Comparison of ENCODE assay signal across 23 cellular contexts in the genomic region with DNA sequence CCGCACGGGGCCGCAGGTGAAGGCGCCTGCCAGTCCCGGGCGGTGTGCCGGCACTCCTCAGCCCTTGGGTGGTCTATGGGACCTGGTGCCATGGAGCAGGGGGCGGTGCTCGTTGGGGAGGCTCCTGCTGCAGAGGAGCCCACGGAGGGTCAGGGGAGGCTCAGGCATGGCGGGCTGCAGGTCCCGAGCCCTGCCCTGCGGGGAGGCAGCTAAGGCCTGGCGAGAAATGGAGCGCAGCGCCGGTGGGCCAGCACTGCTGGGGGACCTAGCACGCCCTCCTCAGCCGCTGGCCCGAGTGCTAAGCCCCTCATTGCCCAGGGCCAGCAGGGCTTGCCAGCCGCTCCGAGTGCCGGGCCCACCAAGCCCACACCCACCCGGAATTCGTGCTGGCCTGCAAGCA.
"Had no signal": no experiment of that assay in that cellular context is flagged by ENCODE, and none has a peak within 500 bp of the region (broad histone marks: within the 10 kb centered on the region; RNA-seq: fewer than 3 reads in every experiment).

No MANE protein-coding gene starts in this region.

- DNase-seq: colonic mucosa; cortex of kidney; dermis blood vessel endothelial cell; dorsolateral prefrontal cortex; effector CD4-positive, alpha-beta T cell; effector CD8-positive, alpha-beta T cell; effector memory CD4-positive, alpha-beta T cell; effector memory CD8-positive, alpha-beta T cell; endodermal cell; erythroblast; esophagus squamous epithelium; foreskin fibroblast; foreskin keratinocyte; foreskin melanocyte; gastrocnemius medialis; glutamatergic neuron; head of caudate nucleus; heart left ventricle; heart right ventricle had no signal

- H3K27ac ChIP-seq: colonic mucosa, coronary artery, dorsolateral prefrontal cortex, epithelial cell of prostate, esophagus squamous epithelium, foreskin keratinocyte, gastrocnemius medialis, gastroesophageal sphincter, heart left ventricle, heart right ventricle had no signal

- H3K4me3 ChIP-seq: colonic mucosa, coronary artery, dorsolateral prefrontal cortex, esophagus squamous epithelium, gastrocnemius medialis, gastroesophageal sphincter, heart left ventricle, heart right ventricle had no signal

- H3K4me1 ChIP-seq: colonic mucosa, foreskin keratinocyte, gastrocnemius medialis had no signal

- H3K36me3 ChIP-seq: colonic mucosa, gastrocnemius medialis had no signal

- H3K9me3 ChIP-seq: colonic mucosa, esophagus squamous epithelium, gastrocnemius medialis, gastroesophageal sphincter, heart left ventricle, heart right ventricle had no signal

- ATAC-seq: effector memory CD8-positive, alpha-beta T cell; esophagus mucosa; foreskin keratinocyte; gastrocnemius medialis; gastroesophageal sphincter; heart left ventricle; heart right ventricle had no signal

- H3K27me3 ChIP-seq: colonic mucosa, esophagus squamous epithelium, foreskin keratinocyte, gastrocnemius medialis, gastroesophageal sphincter, heart left ventricle, heart right ventricle had no signal
